1 cellular context compared by ENCODE assay signal in the genomic region with DNA sequence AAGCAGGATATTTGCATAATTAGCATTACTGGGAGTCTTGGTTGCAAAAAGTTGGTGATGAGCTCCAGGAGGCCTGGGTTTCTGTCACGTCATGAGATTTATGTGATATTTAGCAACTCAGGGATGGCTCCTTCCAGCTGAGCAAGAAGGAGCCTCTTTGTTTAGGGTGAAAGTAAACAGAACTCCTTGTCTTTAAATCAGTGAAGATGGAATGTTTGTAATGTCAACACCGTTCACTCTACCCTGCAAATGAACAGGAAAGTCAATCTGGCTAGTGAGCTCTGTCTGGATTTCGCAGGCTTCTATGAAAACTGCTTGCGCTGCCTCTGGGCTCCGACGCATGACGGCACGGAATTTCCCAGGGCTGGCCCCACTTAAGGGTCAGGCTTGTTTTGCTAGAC.
TF ChIP-seq lines count a peak whose summit lies in the region.

No MANE protein-coding gene starts in this region.

TF ChIP-seq in H1, 55 proteins besides CTCF, POLR2A, EP300 and RAD21 (continued from another document):
- TF ChIP-seq CEBPB (IDR thresholded peaks at IDR 0.05; ENCODE audit: low read depth, low read length), result no peak
- TF ChIP-seq RFX5 (IDR thresholded peaks at IDR 0.05; ENCODE audit: borderline replicate concordance, low read depth, low read length), result no peak
- no peak for TF ChIP-seq MAFK (IDR thresholded peaks at IDR 0.05; ENCODE audit: low read depth, low read length)
- TF ChIP-seq BRCA1 (IDR thresholded peaks at IDR 0.05; ENCODE audit: low read depth, low read length), result no peak
- TF ChIP-seq TAF1 (IDR thresholded peaks at IDR 0.05; ENCODE audit: low read depth, low read length), result no peak
- TF ChIP-seq CHD1 (IDR thresholded peaks at IDR 0.05; ENCODE audit: low read depth, low read length), result no peak
- TF ChIP-seq, protein P1, sequence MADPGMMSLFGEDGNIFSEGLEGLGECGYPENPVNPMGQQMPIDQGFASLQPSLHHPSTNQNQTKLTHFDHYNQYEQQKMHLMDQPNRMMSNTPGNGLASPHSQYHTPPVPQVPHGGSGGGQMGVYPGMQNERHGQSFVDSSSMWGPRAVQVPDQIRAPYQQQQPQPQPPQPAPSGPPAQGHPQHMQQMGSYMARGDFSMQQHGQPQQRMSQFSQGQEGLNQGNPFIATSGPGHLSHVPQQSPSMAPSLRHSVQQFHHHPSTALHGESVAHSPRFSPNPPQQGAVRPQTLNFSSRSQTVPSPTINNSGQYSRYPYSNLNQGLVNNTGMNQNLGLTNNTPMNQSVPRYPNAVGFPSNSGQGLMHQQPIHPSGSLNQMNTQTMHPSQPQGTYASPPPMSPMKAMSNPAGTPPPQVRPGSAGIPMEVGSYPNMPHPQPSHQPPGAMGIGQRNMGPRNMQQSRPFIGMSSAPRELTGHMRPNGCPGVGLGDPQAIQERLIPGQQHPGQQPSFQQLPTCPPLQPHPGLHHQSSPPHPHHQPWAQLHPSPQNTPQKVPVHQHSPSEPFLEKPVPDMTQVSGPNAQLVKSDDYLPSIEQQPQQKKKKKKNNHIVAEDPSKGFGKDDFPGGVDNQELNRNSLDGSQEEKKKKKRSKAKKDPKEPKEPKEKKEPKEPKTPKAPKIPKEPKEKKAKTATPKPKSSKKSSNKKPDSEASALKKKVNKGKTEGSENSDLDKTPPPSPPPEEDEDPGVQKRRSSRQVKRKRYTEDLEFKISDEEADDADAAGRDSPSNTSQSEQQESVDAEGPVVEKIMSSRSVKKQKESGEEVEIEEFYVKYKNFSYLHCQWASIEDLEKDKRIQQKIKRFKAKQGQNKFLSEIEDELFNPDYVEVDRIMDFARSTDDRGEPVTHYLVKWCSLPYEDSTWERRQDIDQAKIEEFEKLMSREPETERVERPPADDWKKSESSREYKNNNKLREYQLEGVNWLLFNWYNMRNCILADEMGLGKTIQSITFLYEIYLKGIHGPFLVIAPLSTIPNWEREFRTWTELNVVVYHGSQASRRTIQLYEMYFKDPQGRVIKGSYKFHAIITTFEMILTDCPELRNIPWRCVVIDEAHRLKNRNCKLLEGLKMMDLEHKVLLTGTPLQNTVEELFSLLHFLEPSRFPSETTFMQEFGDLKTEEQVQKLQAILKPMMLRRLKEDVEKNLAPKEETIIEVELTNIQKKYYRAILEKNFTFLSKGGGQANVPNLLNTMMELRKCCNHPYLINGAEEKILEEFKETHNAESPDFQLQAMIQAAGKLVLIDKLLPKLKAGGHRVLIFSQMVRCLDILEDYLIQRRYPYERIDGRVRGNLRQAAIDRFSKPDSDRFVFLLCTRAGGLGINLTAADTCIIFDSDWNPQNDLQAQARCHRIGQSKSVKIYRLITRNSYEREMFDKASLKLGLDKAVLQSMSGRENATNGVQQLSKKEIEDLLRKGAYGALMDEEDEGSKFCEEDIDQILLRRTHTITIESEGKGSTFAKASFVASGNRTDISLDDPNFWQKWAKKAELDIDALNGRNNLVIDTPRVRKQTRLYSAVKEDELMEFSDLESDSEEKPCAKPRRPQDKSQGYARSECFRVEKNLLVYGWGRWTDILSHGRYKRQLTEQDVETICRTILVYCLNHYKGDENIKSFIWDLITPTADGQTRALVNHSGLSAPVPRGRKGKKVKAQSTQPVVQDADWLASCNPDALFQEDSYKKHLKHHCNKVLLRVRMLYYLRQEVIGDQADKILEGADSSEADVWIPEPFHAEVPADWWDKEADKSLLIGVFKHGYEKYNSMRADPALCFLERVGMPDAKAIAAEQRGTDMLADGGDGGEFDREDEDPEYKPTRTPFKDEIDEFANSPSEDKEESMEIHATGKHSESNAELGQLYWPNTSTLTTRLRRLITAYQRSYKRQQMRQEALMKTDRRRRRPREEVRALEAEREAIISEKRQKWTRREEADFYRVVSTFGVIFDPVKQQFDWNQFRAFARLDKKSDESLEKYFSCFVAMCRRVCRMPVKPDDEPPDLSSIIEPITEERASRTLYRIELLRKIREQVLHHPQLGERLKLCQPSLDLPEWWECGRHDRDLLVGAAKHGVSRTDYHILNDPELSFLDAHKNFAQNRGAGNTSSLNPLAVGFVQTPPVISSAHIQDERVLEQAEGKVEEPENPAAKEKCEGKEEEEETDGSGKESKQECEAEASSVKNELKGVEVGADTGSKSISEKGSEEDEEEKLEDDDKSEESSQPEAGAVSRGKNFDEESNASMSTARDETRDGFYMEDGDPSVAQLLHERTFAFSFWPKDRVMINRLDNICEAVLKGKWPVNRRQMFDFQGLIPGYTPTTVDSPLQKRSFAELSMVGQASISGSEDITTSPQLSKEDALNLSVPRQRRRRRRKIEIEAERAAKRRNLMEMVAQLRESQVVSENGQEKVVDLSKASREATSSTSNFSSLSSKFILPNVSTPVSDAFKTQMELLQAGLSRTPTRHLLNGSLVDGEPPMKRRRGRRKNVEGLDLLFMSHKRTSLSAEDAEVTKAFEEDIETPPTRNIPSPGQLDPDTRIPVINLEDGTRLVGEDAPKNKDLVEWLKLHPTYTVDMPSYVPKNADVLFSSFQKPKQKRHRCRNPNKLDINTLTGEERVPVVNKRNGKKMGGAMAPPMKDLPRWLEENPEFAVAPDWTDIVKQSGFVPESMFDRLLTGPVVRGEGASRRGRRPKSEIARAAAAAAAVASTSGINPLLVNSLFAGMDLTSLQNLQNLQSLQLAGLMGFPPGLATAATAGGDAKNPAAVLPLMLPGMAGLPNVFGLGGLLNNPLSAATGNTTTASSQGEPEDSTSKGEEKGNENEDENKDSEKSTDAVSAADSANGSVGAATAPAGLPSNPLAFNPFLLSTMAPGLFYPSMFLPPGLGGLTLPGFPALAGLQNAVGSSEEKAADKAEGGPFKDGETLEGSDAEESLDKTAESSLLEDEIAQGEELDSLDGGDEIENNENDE (IDR thresholded peaks at IDR 0.05; ENCODE audit: insufficient replicate concordance, low read length), result no peak
- TF ChIP-seq, protein P2, sequence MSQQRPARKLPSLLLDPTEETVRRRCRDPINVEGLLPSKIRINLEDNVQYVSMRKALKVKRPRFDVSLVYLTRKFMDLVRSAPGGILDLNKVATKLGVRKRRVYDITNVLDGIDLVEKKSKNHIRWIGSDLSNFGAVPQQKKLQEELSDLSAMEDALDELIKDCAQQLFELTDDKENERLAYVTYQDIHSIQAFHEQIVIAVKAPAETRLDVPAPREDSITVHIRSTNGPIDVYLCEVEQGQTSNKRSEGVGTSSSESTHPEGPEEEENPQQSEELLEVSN (IDR thresholded peaks at IDR 0.05), result no peak
- no peak for TF ChIP-seq TBP (IDR thresholded peaks at IDR 0.05; ENCODE audit: low read depth, low read length)
